In genomic region chr20:31704225-31705119, GRCh38 we compare ENCODE assay signal across 9 cellular contexts. TPM values are rescaled to one million over a fixed set of nuclear protein-coding genes. Genes with fewer than 3 reads are reported as not detected.
DNase-seq lines count a peak whose midpoint lies in the region; TF ChIP-seq lines count a peak whose summit lies in the region.
"Had no signal": no experiment of that assay in that cellular context is flagged by ENCODE, and none has a peak within 500 bp of the region (broad histone marks: within the 10 kb centered on the region; RNA-seq: fewer than 3 reads in every experiment).

No MANE protein-coding gene starts in this region.

- DNase-seq in GM23248 (peak; percentile 42), SW480 (ENCODE audit: low spot score) (peak; percentile 100), glomerular visceral epithelial cell (ENCODE audit: extremely low spot score) (peak; percentile 95), progenitor cell of endocrine pancreas (ENCODE audit: low spot score, unreplicated experiment) (peak; percentile 71), foreskin melanocyte (no peak), NCI-H1417 treated with DMSO at 0.1 percent for 48 hours (lab: John Stamatoyannopoulos, UW) (no peak), SKM-1 (lab: John Stamatoyannopoulos, UW; ENCODE audit: unreplicated experiment) (no peak), NCI-H2196 (lab: John Stamatoyannopoulos, UW; ENCODE audit: unreplicated experiment) (no peak)
- DNase-seq: NCI-H1092 had no signal

- peaks cover 19% of the 10 kb centered on the region for H3F3A ChIP-seq in GM23248 (ENCODE audit: insufficient read depth)

- peaks cover 100% of the 10 kb centered on the region for H3K79me2 ChIP-seq in GM23248 (ENCODE audit: insufficient read depth)

- peak overlapping the region; percentile 100 for H3K27ac Mint-ChIP-seq in progenitor cell of endocrine pancreas

- no peak overlapping the region for H2AFZ ChIP-seq in GM23248

- H4K20me1 ChIP-seq in GM23248 (ENCODE audit: insufficient read depth): no peaks in the 10 kb centered on the region

- WGBS in GM23248 (ENCODE audit: low coverage in 1 of 2, low lambda C conversion rate in 2 of 2, missing lambda C conversion rate in 2 of 2), 2 experiments: 81 to 83% methylated on average over 11 of the region's 11 CpGs

- peaks cover 47% of the 10 kb centered on the region for H3K4me1 Mint-ChIP-seq in progenitor cell of endocrine pancreas (ENCODE audit: low read depth)

- no peak overlapping the region for H3K9ac ChIP-seq in GM23248

- no peaks in the 10 kb centered on the region for H3K9me3 ChIP-seq in GM23248 (ENCODE audit: low read depth)

- no peaks in the 10 kb centered on the region for H3K27me3 Mint-ChIP-seq in progenitor cell of endocrine pancreas

- in situ Hi-C loops in GM23248 (cut with MboI): no loop called here

- H3K27ac ChIP-seq in GM23248: no peak overlapping the region

- no peaks in the 10 kb centered on the region for H3K9me2 ChIP-seq in GM23248 (ENCODE audit: insufficient read depth)

- no peak for TF ChIP-seq CTCF in progenitor cell of endocrine pancreas (IDR thresholded peaks at IDR 0.05; ENCODE audit: unreplicated experiment)

- H3K36me3 Mint-ChIP-seq in progenitor cell of endocrine pancreas (ENCODE audit: insufficient read depth): peaks cover 43% of the 10 kb centered on the region

- peaks cover 18% of the 10 kb centered on the region for H3K4me1 ChIP-seq in GM23248 (ENCODE audit: insufficient read depth)

- no peak overlapping the region for H3K4me3 ChIP-seq in GM23248

- no peaks in the 10 kb centered on the region for H3K9me3 Mint-ChIP-seq in progenitor cell of endocrine pancreas (ENCODE audit: low read depth)

- H3K4me2 ChIP-seq in GM23248 (ENCODE audit: unreplicated experiment): no peak overlapping the region

- peaks cover 13% of the 10 kb centered on the region for H3K36me3 ChIP-seq in GM23248 (ENCODE audit: low read depth)

- no peak overlapping the region for H3K4me3 Mint-ChIP-seq in progenitor cell of endocrine pancreas (ENCODE audit: low read depth)

- no peaks in the 10 kb centered on the region for H3K27me3 ChIP-seq in GM23248 (replicated peaks; ENCODE audit: insufficient read depth)

RNA-seq across cellular contexts. Expression of gene BCL2L1, which starts 18.2 kb away (rescaled TPM):
- total RNA-seq in GM23248 (2014; rRNA removed; shearing (Covaris generic)): 83.8 and 95.1 TPM in 2 replicates
- 56.2 and 56.3 TPM in 2 replicates for polyA plus RNA-seq in GM23248 (2016; fragmentation: Nextera tagmentation; extraction: Ambion mirVana)
- 130 and 136 TPM in 2 replicates for total RNA-seq in progenitor cell of endocrine pancreas

RNA-seq across cellular contexts. Expression of gene TPX2, which starts 34.6 kb away (rescaled TPM):
- 35.5 and 39.6 TPM in 2 replicates for total RNA-seq in GM23248 (2014; rRNA removed; shearing (Covaris generic))
- polyA plus RNA-seq in GM23248 (2016; fragmentation: Nextera tagmentation; extraction: Ambion mirVana): 37.6 and 37.7 TPM in 2 replicates
- 71.9 and 77.0 TPM in 2 replicates for total RNA-seq in progenitor cell of endocrine pancreas

Comparison
In these comparisons a context has a peak if more than half of its experiments do, and no peak if none do; other contexts are left out.
1. DNase-seq: peak in GM23248 (single experiment), SW480 (single experiment), glomerular visceral epithelial cell (single experiment) and progenitor cell of endocrine pancreas (single experiment); none in foreskin melanocyte (single experiment), NCI-H1417 treated with DMSO at 0.1 percent for 48 hours (single experiment), SKM-1 (single experiment) and NCI-H2196 (single experiment).